Comparison of ENCODE assay signal across 24 cellular contexts in the genomic region with DNA sequence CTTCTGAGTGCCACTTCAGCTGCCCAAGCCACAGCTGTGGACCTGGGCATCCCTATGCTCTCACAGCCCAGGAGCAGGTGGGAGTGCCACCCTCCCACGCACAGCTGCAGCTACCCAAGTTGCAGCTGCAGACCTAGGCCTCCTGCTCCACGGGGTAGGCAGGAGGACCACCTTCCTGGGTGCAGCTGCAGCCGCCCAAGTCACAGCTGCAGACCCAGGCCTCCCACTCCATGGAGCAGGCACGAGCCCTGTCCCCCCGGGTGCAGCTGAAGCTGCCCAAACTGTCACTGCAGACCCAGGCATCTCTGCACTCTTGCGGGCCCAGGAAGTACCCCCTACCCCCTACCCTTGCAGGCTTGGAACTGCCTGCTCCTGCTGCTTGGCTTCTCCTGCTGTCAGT.
"Had no signal": no experiment of that assay in that cellular context is flagged by ENCODE, and none has a peak within 500 bp of the region (broad histone marks: within the 10 kb centered on the region; RNA-seq: fewer than 3 reads in every experiment).

No MANE protein-coding gene starts in this region.

- H3K27ac Mint-ChIP-seq: immature natural killer cell, memory B cell, mesothelial cell of epicardium, naive B cell had no signal

- H3K4me3 ChIP-seq: coronary artery, dorsolateral prefrontal cortex, esophagus muscularis mucosa, gastroesophageal sphincter, heart left ventricle, hepatocyte, left ventricle myocardium inferior, lung, mucosa of descending colon had no signal

- H3K79me2 ChIP-seq: hepatocyte had no signal

- H3K4me1 ChIP-seq: foreskin keratinocyte, gastroesophageal sphincter, heart left ventricle, left ventricle myocardium inferior had no signal

- H3K36me3 Mint-ChIP-seq: immature natural killer cell, memory B cell, mesothelial cell of epicardium, naive B cell had no signal

- H3K36me3 ChIP-seq: esophagus muscularis mucosa, gastroesophageal sphincter, heart left ventricle, left ventricle myocardium inferior had no signal

- H3K9me3 ChIP-seq: esophagus muscularis mucosa, gastroesophageal sphincter, mucosa of descending colon had no signal

- H3K27me3 ChIP-seq: esophagus muscularis mucosa, foreskin keratinocyte, gastroesophageal sphincter, heart left ventricle, hepatocyte had no signal

- H3K4me2 ChIP-seq: hepatocyte had no signal

- H3K4me3 Mint-ChIP-seq: immature natural killer cell, memory B cell, mesothelial cell of epicardium, naive B cell had no signal

- DNase-seq: dermis blood vessel endothelial cell; dorsolateral prefrontal cortex; effector CD4-positive, alpha-beta T cell; effector memory CD4-positive, alpha-beta T cell; foreskin keratinocyte; heart left ventricle; hypothalamus; immature natural killer cell; islet precursor cell; kidney; kidney glomerular epithelial cell; left colon; left ventricle myocardium inferior; mammary epithelial cell; mucosa of descending colon; naive B cell had no signal

- H3K4me1 Mint-ChIP-seq: immature natural killer cell, memory B cell, mesothelial cell of epicardium, naive B cell had no signal

- ATAC-seq: foreskin keratinocyte, gastroesophageal sphincter, heart left ventricle, left colon, left lobe of liver, mucosa of descending colon had no signal

- H3K27me3 Mint-ChIP-seq: memory B cell, naive B cell had no signal

- H2AFZ ChIP-seq: hepatocyte had no signal

- H3K27ac ChIP-seq: coronary artery, dorsolateral prefrontal cortex, esophagus muscularis mucosa, foreskin keratinocyte, gastroesophageal sphincter, heart left ventricle, hepatocyte, left ventricle myocardium inferior had no signal
